25 cellular contexts compared by ENCODE assay signal in genomic region chr1:176619261-176619660, GRCh38.
"Had no signal": no experiment of that assay in that cellular context is flagged by ENCODE, and none has a peak within 500 bp of the region (broad histone marks: within the 10 kb centered on the region; RNA-seq: fewer than 3 reads in every experiment).

No MANE protein-coding gene starts in this region.

- DNase-seq: activated CD4-positive, alpha-beta T cell treated with anti-CD3 and anti-CD28 coated beads, Interleukin-2, amount 10 ng/mL, durations not matched to agents 7 days and 5 days; activated CD4-positive, alpha-beta T cell treated with anti-CD3 and anti-CD28 coated beads, Interleukin-2, amount 50 U/mL, for 48 hours; activated CD8-positive, alpha-beta T cell treated with anti-CD3 and anti-CD28 coated beads, Interleukin-2, amount 10 ng/mL, durations not matched to agents 7 days and 5 days; activated gamma-delta T cell; activated naive CD4-positive, alpha-beta T cell treated with Interleukin-2 at 50 U/mL for 16 hours; activated T-cell treated with anti-CD3 and anti-CD28 coated beads, Interleukin-2, amount 50 U/mL, for 24 hours; adrenal gland; brain microvascular endothelial cell; NCI-H1092 treated with DMSO at 0.1 percent for 48 hours; NCI-H1417; NCI-H146; NCI-H187; NCI-H2029 treated with DMSO at 0.1 percent for 48 hours; NCI-H2107; NCI-H2171; NCI-H510A; NCI-H526; NCI-H748 treated with DMSO at 0.1 percent for 48 hours; NK-92 treated with Interleukin-12 subunit alpha and Interleukin-12 subunit beta, amount 100 ng/mL, for 24 hours; PC-3; Peyer's patch; SHP77 treated with DMSO at 0.1 percent for 48 hours; SK-N-SH had no signal

- ATAC-seq: activated CD8-positive, alpha-beta T cell treated with anti-CD3 and anti-CD28 coated beads, Interleukin-2, amount 10 ng/mL, durations not matched to agents 7 days and 5 days; PC-3 had no signal

- H3K4me3 ChIP-seq: adrenal gland, cardiac muscle cell, Peyer's patch, SJSA1 had no signal
